In the genomic region with DNA sequence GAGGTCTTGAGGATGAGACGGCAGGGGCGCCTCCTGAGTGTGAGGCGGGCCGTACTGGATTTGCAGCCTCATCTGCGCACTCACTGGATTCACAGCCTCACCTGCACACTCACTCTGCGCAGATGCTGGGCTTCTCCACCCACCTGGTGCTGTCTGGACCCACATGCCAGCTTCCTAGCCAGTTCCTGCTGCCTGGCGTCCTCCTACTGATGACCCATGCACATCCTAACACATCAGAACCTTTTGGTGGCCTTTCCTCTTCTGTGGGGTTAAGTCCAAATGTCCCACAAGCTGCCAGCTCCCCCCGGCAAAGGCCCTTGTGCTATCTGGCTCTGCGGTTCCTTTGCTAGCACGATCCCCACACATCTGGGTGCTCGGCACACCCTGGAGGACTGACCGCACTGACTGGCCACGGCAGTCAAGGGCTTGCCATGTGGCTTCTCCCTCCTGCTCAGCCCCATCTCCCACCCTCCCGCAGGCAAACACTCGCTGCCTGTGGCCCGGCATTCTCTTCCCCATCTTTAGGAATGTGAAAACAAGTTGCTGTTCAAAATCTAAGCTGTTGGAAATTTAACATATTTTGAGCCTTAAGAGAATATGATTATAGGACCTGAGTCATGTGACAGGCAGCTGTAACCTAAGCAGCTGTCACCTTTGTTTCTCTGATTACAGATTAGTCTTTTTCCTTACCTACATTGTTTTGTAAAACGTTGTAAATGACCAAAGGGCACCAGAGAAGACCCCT, we compare ENCODE assay signal across 18 cellular contexts. TPM values are rescaled to one million over a fixed set of nuclear protein-coding genes. Genes with fewer than 3 reads are reported as not detected.
DNase-seq lines count a peak whose midpoint lies in the region; ATAC-seq, FAIRE-seq and TF ChIP-seq lines count a peak whose summit lies in the region.
"Had no signal": no experiment of that assay in that cellular context is flagged by ENCODE, and none has a peak within 500 bp of the region (broad histone marks: within the 10 kb centered on the region; RNA-seq: fewer than 3 reads in every experiment).

No MANE protein-coding gene starts in this region.

- no peaks in the 10 kb centered on the region for H3K79me2 ChIP-seq in keratinocyte (ENCODE audit: control insufficient read depth, insufficient read depth, low read length)

- no peak overlapping the region for H2AFZ ChIP-seq in keratinocyte (ENCODE audit: control insufficient read depth, low read length)

- H3K4me3 ChIP-seq in HUES48 (ENCODE audit: low read depth, low read length) (no peak overlapping the region), keratinocyte (ENCODE audit: control insufficient read depth in 2 of 3, extremely low read depth in 1 of 3, insufficient read depth in 2 of 3, low read depth in 1 of 3, low read length in 3 of 3) (peak overlapping the region in 1 of 3 experiments; percentile 50), small intestine (ENCODE audit: low read depth in 1 of 2, low read length in 2 of 2) (no peak overlapping the region), body of pancreas (no peak overlapping the region)
- H3K4me3 ChIP-seq: BLaER1 treated with 17β-estradiol and CSF1 and Interleukin-3, amounts not matched to agents 10 nM and 100 nM; left lung; tibial nerve had no signal

- H3K9ac ChIP-seq in HUES48 (ENCODE audit: low read depth, low read length): 0 out of 2 replicates have a peak overlapping the region, but pooled peaks have one; percentile 22
- peak overlapping the region; percentile 68 for H3K9ac ChIP-seq in keratinocyte (ENCODE audit: control insufficient read depth, extremely low read depth, insufficient read depth, low read length)
- H3K9ac ChIP-seq: BLaER1 treated with 17β-estradiol and CSF1 and Interleukin-3, amounts not matched to agents 10 nM and 100 nM had no signal

- intact Hi-C loops in body of pancreas (cut with DNase I): no loop called here

- no peaks in the 10 kb centered on the region for H4K20me1 ChIP-seq in keratinocyte (ENCODE audit: control insufficient read depth, extremely low read depth, insufficient read depth, low read length)
- H4K20me1 ChIP-seq: BLaER1 treated with 17β-estradiol and CSF1 and Interleukin-3, amounts not matched to agents 10 nM and 100 nM had no signal

- no peak overlapping the region for H3K4me3 Mint-ChIP-seq in activated T-helper 17 cell treated with anti-CD3 and anti-CD28 coated beads, Interleukin-2, amount 50 U/mL, for 72 hours
- no peak overlapping the region for H3K4me3 Mint-ChIP-seq in stimulated activated naive B cell treated with anti-CD40 and anti-IgM and Interleukin-4, amounts not matched to agents 10 μg/mL and 1 μg/mL and 100 μg/mL, for 72 hours
- H3K4me3 Mint-ChIP-seq: activated naive CD4-positive, alpha-beta T cell treated with anti-CD3 and anti-CD28 coated beads, Interleukin-2, amount 50 U/mL, for 24 hours had no signal

- H3K4me1 ChIP-seq in HUES48 (ENCODE audit: control insufficient read depth, insufficient read depth, low read length): peaks cover 24% of the 10 kb centered on the region
- H3K4me1 ChIP-seq in keratinocyte (ENCODE audit: control insufficient read depth, extremely low read depth, insufficient read depth, low read length): peaks cover 41% of the 10 kb centered on the region
- H3K4me1 ChIP-seq in small intestine (ENCODE audit: control insufficient read depth in 2 of 2, insufficient read depth in 1 of 2, low read depth in 1 of 2, low read length in 1 of 2): peaks cover 0 to 3% of the 10 kb centered on the region in 2 donors
- H3K4me1 ChIP-seq in body of pancreas: no peaks in the 10 kb centered on the region

- DNase-seq in keratinocyte (ENCODE audit: low read depth, low spot score) (no peak), small intestine (peak; percentile 9), HK-2 (ENCODE audit: unreplicated experiment) (no peak), body of pancreas (no peak)
- DNase-seq in stimulated activated naive B cell treated with anti-CD40 and anti-IgM and Interleukin-4, amounts not matched to agents 10 μg/mL and 1 μg/mL and 100 μg/mL, for 72 hours: no peak
- DNase-seq: activated CD8-positive, alpha-beta memory T cell treated with anti-CD3 and anti-CD28 coated beads, Interleukin-2, amount 50 U/mL, for 4 hours; caudate nucleus; DND-41; stimulated activated CD4-positive, alpha-beta T cell treated with anti-CD3 and anti-CD28 coated beads, Interleukin-15, amount 100 ng/mL, for 24 hours; T-helper 1 cell had no signal

- no peaks in the 10 kb centered on the region for H3K9me3 Mint-ChIP-seq in activated T-helper 17 cell treated with anti-CD3 and anti-CD28 coated beads, Interleukin-2, amount 50 U/mL, for 72 hours
- peaks cover 7 to 8% of the 10 kb centered on the region in 2 donors for H3K9me3 Mint-ChIP-seq in stimulated activated naive B cell treated with anti-CD40 and anti-IgM and Interleukin-4, amounts not matched to agents 10 μg/mL and 1 μg/mL and 100 μg/mL, for 72 hours
- H3K9me3 Mint-ChIP-seq: activated naive CD4-positive, alpha-beta T cell treated with anti-CD3 and anti-CD28 coated beads, Interleukin-2, amount 50 U/mL, for 24 hours had no signal

- TF ChIP-seq POLR2A in body of pancreas (IDR thresholded peaks at IDR 0.05): no peak

- ATAC-seq in activated T-helper 17 cell treated with anti-CD3 and anti-CD28 coated beads, Interleukin-2, amount 50 U/mL, for 72 hours (replicated peaks): no peak
- no peak for ATAC-seq in stimulated activated naive B cell treated with anti-CD40 and anti-IgM and Interleukin-4, amounts not matched to agents 10 μg/mL and 1 μg/mL and 100 μg/mL, for 72 hours (replicated peaks)
- no peak for ATAC-seq in body of pancreas
- ATAC-seq: activated CD4-positive, CD25-positive, alpha-beta regulatory T cell treated with anti-CD3 and anti-CD28 coated beads, Interleukin-2, amount 50 U/mL, for 24 hours had no signal

- H3K36me3 ChIP-seq in HUES48 (ENCODE audit: control insufficient read depth, insufficient read depth, low read length) (no peaks in the 10 kb centered on the region), keratinocyte (ENCODE audit: control insufficient read depth in 2 of 2, extremely low read depth in 1 of 2, insufficient read depth in 2 of 2, low read length in 2 of 2) (no peaks in the 10 kb centered on the region), small intestine (ENCODE audit: control insufficient read depth in 2 of 2, insufficient read depth in 2 of 2, low read length in 2 of 2) (no peaks in the 10 kb centered on the region), body of pancreas (replicated peaks in 1 of 2; ENCODE audit: insufficient read depth in 1 of 2, low read depth in 2 of 2) (no peaks in the 10 kb centered on the region)
- H3K36me3 ChIP-seq: BLaER1 treated with 17β-estradiol and CSF1 and Interleukin-3, amounts not matched to agents 10 nM and 100 nM; left lung; neutrophil; tibial nerve had no signal

- H3K9me3 ChIP-seq in HUES48 (ENCODE audit: control insufficient read depth, insufficient read depth, low read length) (no peaks in the 10 kb centered on the region), keratinocyte (ENCODE audit: control insufficient read depth, low read depth, low read length) (no peaks in the 10 kb centered on the region), small intestine (ENCODE audit: control insufficient read depth, low read depth) (no peaks in the 10 kb centered on the region), body of pancreas (no peaks in the 10 kb centered on the region)
- H3K9me3 ChIP-seq: BLaER1 treated with 17β-estradiol and CSF1 and Interleukin-3, amounts not matched to agents 10 nM and 100 nM; left lung; neutrophil; tibial nerve had no signal

- H3K27me3 ChIP-seq in HUES48 (ENCODE audit: control insufficient read depth, insufficient read depth, low read length) (no peaks in the 10 kb centered on the region), keratinocyte (ENCODE audit: control insufficient read depth, extremely low read depth, insufficient read depth, low read length) (no peaks in the 10 kb centered on the region), small intestine (ENCODE audit: control insufficient read depth in 2 of 2, insufficient read depth in 2 of 2, low read length in 2 of 2) (no peaks in the 10 kb centered on the region), body of pancreas (no peaks in the 10 kb centered on the region)
- H3K27me3 ChIP-seq: BLaER1 treated with 17β-estradiol and CSF1 and Interleukin-3, amounts not matched to agents 10 nM and 100 nM; left lung; tibial nerve had no signal

- TF ChIP-seq CTCF in keratinocyte (optimal IDR thresholded peaks at IDR 0.05 in 1 of 3, IDR thresholded peaks at IDR 0.05 in 1 of 3, conservative IDR thresholded peaks at IDR 0.05 in 1 of 3; ENCODE audit: extremely low read depth in 1 of 3, insufficient read depth in 2 of 3, low read length in 3 of 3): no peak
- TF ChIP-seq CTCF in body of pancreas (IDR thresholded peaks at IDR 0.05): no peak

- H3K27ac ChIP-seq in HUES48 (ENCODE audit: low read depth, low read length) (peak overlapping the region; percentile 67), keratinocyte (ENCODE audit: control insufficient read depth, insufficient read depth, low read length) (peak overlapping the region; percentile 86), small intestine (ENCODE audit: low read depth in 1 of 2, low read length in 1 of 2) (peak overlapping the region; percentile 87 to 90), body of pancreas (no peak overlapping the region)
- H3K27ac ChIP-seq: BLaER1 treated with 17β-estradiol and CSF1 and Interleukin-3, amounts not matched to agents 10 nM and 100 nM; neutrophil had no signal

- FAIRE-seq in keratinocyte (lab: Jason Lieb, UNC) (peak; percentile 60), small intestine (lab: Jason Lieb, UNC) (no peak)

- H3K36me3 Mint-ChIP-seq in activated T-helper 17 cell treated with anti-CD3 and anti-CD28 coated beads, Interleukin-2, amount 50 U/mL, for 72 hours (ENCODE audit: low read depth): no peaks in the 10 kb centered on the region
- H3K36me3 Mint-ChIP-seq in stimulated activated naive B cell treated with anti-CD40 and anti-IgM and Interleukin-4, amounts not matched to agents 10 μg/mL and 1 μg/mL and 100 μg/mL, for 72 hours: peaks cover 4 to 7% of the 10 kb centered on the region in 2 donors
- H3K36me3 Mint-ChIP-seq: activated naive CD4-positive, alpha-beta T cell treated with anti-CD3 and anti-CD28 coated beads, Interleukin-2, amount 50 U/mL, for 24 hours had no signal

- peaks cover 17% of the 10 kb centered on the region for H3K4me1 Mint-ChIP-seq in activated T-helper 17 cell treated with anti-CD3 and anti-CD28 coated beads, Interleukin-2, amount 50 U/mL, for 72 hours
- peaks cover 4 to 15% of the 10 kb centered on the region in 2 donors for H3K4me1 Mint-ChIP-seq in stimulated activated naive B cell treated with anti-CD40 and anti-IgM and Interleukin-4, amounts not matched to agents 10 μg/mL and 1 μg/mL and 100 μg/mL, for 72 hours

- 45 to 62% (median 46%) methylated on average over 16 to 17 of the region's 17 CpGs for WGBS in small intestine, 3 donors
- 79 to 85% methylated on average over 12 to 17 of the region's 17 CpGs for WGBS in body of pancreas, 2 donors

- peak overlapping the region; percentile 9 for H3K27ac Mint-ChIP-seq in activated T-helper 17 cell treated with anti-CD3 and anti-CD28 coated beads, Interleukin-2, amount 50 U/mL, for 72 hours
- no peak overlapping the region for H3K27ac Mint-ChIP-seq in stimulated activated naive B cell treated with anti-CD40 and anti-IgM and Interleukin-4, amounts not matched to agents 10 μg/mL and 1 μg/mL and 100 μg/mL, for 72 hours
- H3K27ac Mint-ChIP-seq: activated naive CD4-positive, alpha-beta T cell treated with anti-CD3 and anti-CD28 coated beads, Interleukin-2, amount 50 U/mL, for 24 hours had no signal

- no peaks in the 10 kb centered on the region for H3K9me1 ChIP-seq in keratinocyte (ENCODE audit: control insufficient read depth, extremely low read depth, insufficient read depth, low read length)

- no peaks in the 10 kb centered on the region for H3K27me3 Mint-ChIP-seq in activated T-helper 17 cell treated with anti-CD3 and anti-CD28 coated beads, Interleukin-2, amount 50 U/mL, for 72 hours
- H3K27me3 Mint-ChIP-seq in stimulated activated naive B cell treated with anti-CD40 and anti-IgM and Interleukin-4, amounts not matched to agents 10 μg/mL and 1 μg/mL and 100 μg/mL, for 72 hours: peaks cover 14 to 19% of the 10 kb centered on the region in 2 donors
- H3K27me3 Mint-ChIP-seq: activated naive CD4-positive, alpha-beta T cell treated with anti-CD3 and anti-CD28 coated beads, Interleukin-2, amount 50 U/mL, for 24 hours had no signal

- dilution Hi-C loops in keratinocyte (cut with MboI; ENCODE audit: extremely low pct_ligation_motif_present, low sequenced_read_pairs): no loop called here

- peak overlapping the region; percentile 78 for H3K4me2 ChIP-seq in keratinocyte (ENCODE audit: control insufficient read depth, extremely low read depth, insufficient read depth, low read depth, low read length)

RNA-seq across cellular contexts. Expression of a gene that starts 39.4 kb away (rescaled TPM):
- 10 to 100 TPM; 20.1 to 29.8 TPM for total RNA-seq in activated T-helper 17 cell treated with anti-CD3 and anti-CD28 coated beads, Interleukin-2, amount 50 U/mL, for 72 hours
- polyA plus RNA-seq in keratinocyte (4.1 to 12.9 TPM (median 7.6 TPM) in 3 replicates), small intestine (1 to 10 TPM; 2.2 to 9.6 (median 3.8) TPM)
- polyA plus RNA-seq in keratinocyte (2011; ENCODE audit: low read depth): 3.3 TPM
- polyA plus RNA-seq in keratinocyte (2011; cell fraction: cytosol; rRNA removed): 6.7 and 7.2 TPM in 2 replicates
- 20.4 and 21.5 TPM in 2 replicates for polyA plus RNA-seq in keratinocyte (2011; cell fraction: nucleus; rRNA removed)
- polyA plus RNA-seq in keratinocyte (2012; ENCODE audit: low replicate concordance): 3.9 and 12.0 TPM in 2 replicates
- polyA minus RNA-seq in keratinocyte: 10.6 to 15.9 TPM (median 14.2 TPM) in 3 replicates
- polyA minus RNA-seq in keratinocyte (2011; cell fraction: cytosol; rRNA and poly(A)+ RNA removed): 7.1 TPM
- polyA minus RNA-seq in keratinocyte (2011; cell fraction: nucleus; rRNA and poly(A)+ RNA removed): 15.4 and 27.9 TPM in 2 replicates
- 10 to 100 TPM in 1 of 2 donors, 1 to 10 TPM in 1; 9.6 to 35.3 TPM for total RNA-seq in body of pancreas

Comparison
In these comparisons a context has a peak if more than half of its experiments do, and no peak if none do; other contexts are left out.
1. H3K27ac ChIP-seq: peak in HUES48 (single experiment), keratinocyte (single experiment) and small intestine (2 of 2); none in body of pancreas (0 of 4).